Comparison of ENCODE assay signal across 14 cellular contexts in genomic region chr13:41015920-41016319, GRCh38. TPM values are rescaled to one million over a fixed set of nuclear protein-coding genes. Genes with fewer than 3 reads are reported as not detected.
A peak's percentile ranks its signal among the peaks of the same experiment; 100 is the strongest.
DNase-seq lines count a peak whose midpoint lies in the region; ATAC-seq and TF ChIP-seq lines count a peak whose summit lies in the region.
"Had no signal": no experiment of that assay in that cellular context is flagged by ENCODE, and none has a peak within 500 bp of the region (broad histone marks: within the 10 kb centered on the region; RNA-seq: fewer than 3 reads in every experiment).

No MANE protein-coding gene starts in this region.

- DNase-seq in stimulated activated naive CD8-positive, alpha-beta T cell treated with anti-CD3 and anti-CD28 coated beads, Interleukin-15, Interleukin-2, amounts not matched to agents 100 U/mL and 50 U/mL, for 24 hours = no peak
- DNase-seq in T-cell (no peak), hepatocyte (ENCODE audit: low spot score) (no peak), MG63 (no peak), NCI-H2227 (lab: John Stamatoyannopoulos, UW; ENCODE audit: unreplicated experiment) (no peak), cardiac septum (ENCODE audit: low spot score) (no peak)
- DNase-seq: BE2C; erythroblast; NCI-H1694; NK-92 treated with Interleukin-12 subunit alpha and Interleukin-12 subunit beta, amount 100 ng/mL, for 24 hours; uterus had no signal

- POLR2A ChIA-PET in T-cell (lab: Charles Lee) = interaction anchor here (0.7 to 1.3 kb wide), 2 partner anchors 27 to 34 kb away, joined by 3 to 4 read pairs; no protein-coding TSS in a partner anchor

- H3K4me2 ChIP-seq in hepatocyte = peak overlapping the region; percentile 71

- intact Hi-C loops in cardiac septum (cut with DNase I) = no loop called here

- H3K27ac Mint-ChIP-seq in stimulated activated naive CD8-positive, alpha-beta T cell treated with anti-CD3 and anti-CD28 coated beads, Interleukin-15, Interleukin-2, amounts not matched to agents 100 ng/mL and 50 ng/mL, for 24 hours = peak overlapping the region; percentile 86
- peak overlapping the region; percentile 94 to 96 for H3K27ac Mint-ChIP-seq in T-cell

- no peaks in the 10 kb centered on the region for H3K36me3 ChIP-seq in hepatocyte (replicated peaks; ENCODE audit: insufficient read depth, low read depth)
- no peaks in the 10 kb centered on the region for H3K36me3 ChIP-seq in MG63
- no peaks in the 10 kb centered on the region for H3K36me3 ChIP-seq in gastroesophageal sphincter
- H3K36me3 ChIP-seq: BE2C, uterus had no signal

- no peak overlapping the region for H3K4me3 ChIP-seq in hepatocyte
- no peak overlapping the region for H3K4me3 ChIP-seq in MG63
- H3K4me3 ChIP-seq in gastroesophageal sphincter = no peak overlapping the region
- H3K4me3 ChIP-seq: uterus had no signal

- no peak for TF ChIP-seq CTCF in hepatocyte (IDR thresholded peaks at IDR 0.05; ENCODE audit: poor library complexity)
- TF ChIP-seq CTCF in gastroesophageal sphincter (IDR thresholded peaks at IDR 0.05) = no peak

- H3K27me3 ChIP-seq in hepatocyte (no peaks in the 10 kb centered on the region), MG63 (no peaks in the 10 kb centered on the region), gastroesophageal sphincter (no peaks in the 10 kb centered on the region)
- H3K27me3 ChIP-seq: BE2C, uterus had no signal

- WGBS in hepatocyte (ENCODE audit: low lambda C conversion rate, missing lambda C conversion rate) = 73% methylated on average over 6 of the region's 6 CpGs
- 82 to 92% methylated on average over 4 to 6 of the region's 6 CpGs for WGBS in gastroesophageal sphincter (ENCODE audit: low coverage in 1 of 2), 2 donors

- peaks cover 73% of the 10 kb centered on the region for H3K4me1 Mint-ChIP-seq in stimulated activated naive CD8-positive, alpha-beta T cell treated with anti-CD3 and anti-CD28 coated beads, Interleukin-15, Interleukin-2, amounts not matched to agents 100 ng/mL and 50 ng/mL, for 24 hours (ENCODE audit: low read depth)
- H3K4me1 Mint-ChIP-seq in T-cell = peaks cover 60 to 73% (median 61%) of the 10 kb centered on the region in 3 donors

- no peak for TF ChIP-seq EP300 in gastroesophageal sphincter (IDR thresholded peaks at IDR 0.05)

- H4K20me1 ChIP-seq in hepatocyte (ENCODE audit: insufficient read depth, poor library complexity, severe bottlenecking) = peaks cover 33% of the 10 kb centered on the region

- no peak for TF ChIP-seq POLR2A in gastroesophageal sphincter (IDR thresholded peaks at IDR 0.05)

- H2AFZ ChIP-seq in hepatocyte = no peak overlapping the region

- H3K9me2 ChIP-seq in hepatocyte (replicated peaks; ENCODE audit: insufficient read depth) = no peaks in the 10 kb centered on the region

- peaks cover 86% of the 10 kb centered on the region for H3K79me2 ChIP-seq in hepatocyte

- H3K9me3 ChIP-seq in hepatocyte (ENCODE audit: low read depth) = no peaks in the 10 kb centered on the region
- H3K9me3 ChIP-seq in MG63 = no peaks in the 10 kb centered on the region
- no peaks in the 10 kb centered on the region for H3K9me3 ChIP-seq in gastroesophageal sphincter
- H3K9me3 ChIP-seq: BE2C, uterus had no signal

- no peaks in the 10 kb centered on the region for H3K9me3 Mint-ChIP-seq in stimulated activated naive CD8-positive, alpha-beta T cell treated with anti-CD3 and anti-CD28 coated beads, Interleukin-15, Interleukin-2, amounts not matched to agents 100 ng/mL and 50 ng/mL, for 24 hours
- H3K9me3 Mint-ChIP-seq in T-cell = no peaks in the 10 kb centered on the region

- H3K27me3 Mint-ChIP-seq in stimulated activated naive CD8-positive, alpha-beta T cell treated with anti-CD3 and anti-CD28 coated beads, Interleukin-15, Interleukin-2, amounts not matched to agents 100 ng/mL and 50 ng/mL, for 24 hours = no peaks in the 10 kb centered on the region
- no peaks in the 10 kb centered on the region for H3K27me3 Mint-ChIP-seq in T-cell

- CTCF ChIA-PET in T-cell (lab: Charles Lee) = interaction anchor here (0.5 to 3.4 kb wide), 5 partner anchors 10 to 37 kb away, joined by 3 to 13 read pairs (median 5); no protein-coding TSS in a partner anchor

- peaks cover 39% of the 10 kb centered on the region for H3K36me3 Mint-ChIP-seq in stimulated activated naive CD8-positive, alpha-beta T cell treated with anti-CD3 and anti-CD28 coated beads, Interleukin-15, Interleukin-2, amounts not matched to agents 100 ng/mL and 50 ng/mL, for 24 hours (ENCODE audit: low read depth)
- peaks cover 30% of the 10 kb centered on the region for H3K36me3 Mint-ChIP-seq in T-cell

- H3K4me3 Mint-ChIP-seq in stimulated activated naive CD8-positive, alpha-beta T cell treated with anti-CD3 and anti-CD28 coated beads, Interleukin-15, Interleukin-2, amounts not matched to agents 100 ng/mL and 50 ng/mL, for 24 hours = peak overlapping the region; percentile 96
- peak overlapping the region; percentile 85 to 90 (median 87) for H3K4me3 Mint-ChIP-seq in T-cell

- H3K4me1 ChIP-seq in hepatocyte (ENCODE audit: insufficient read depth) (peaks cover 12% of the 10 kb centered on the region), gastroesophageal sphincter (peaks cover 0 to 50% (median 5%) of the 10 kb centered on the region in 3 donors)
- H3K4me1 ChIP-seq: uterus had no signal

- ATAC-seq in stimulated activated naive CD8-positive, alpha-beta T cell treated with anti-CD3 and anti-CD28 coated beads, Interleukin-15, Interleukin-2, amounts not matched to agents 100 U/mL and 50 U/mL, for 24 hours = no peak
- ATAC-seq in T-cell (replicated peaks in 1 of 4) = no peak
- ATAC-seq in gastroesophageal sphincter = no peak
- ATAC-seq: sciatic nerve had no signal

- H3K27ac ChIP-seq in hepatocyte (peak overlapping the region; percentile 34), gastroesophageal sphincter (no peak overlapping the region)
- H3K27ac ChIP-seq: uterus had no signal

RNA-seq across cellular contexts. Expression of gene ELF1, which starts 3.2 kb away (rescaled TPM):
- total RNA-seq in T-cell (100 to 1,000 TPM; 133 to 221 (median 146) TPM), hepatocyte (91.1 and 94.6 TPM in 2 replicates), gastroesophageal sphincter (10 to 100 TPM; 58.2 to 86.6 (median 69.3) TPM), cardiac septum (36.6 TPM)
- polyA plus RNA-seq in hepatocyte = 39.4 and 44.4 TPM in 2 replicates
- total RNA-seq in MG63 (2014; rRNA removed; shearing (Covaris generic); ENCODE audit: low replicate concordance) = 6.7 and 11.3 TPM in 2 replicates

RNA-seq across cellular contexts. Expression of gene WBP4, which starts 45.4 kb away (rescaled TPM):
- 1 to 10 TPM; 4.3 to 7.6 (median 4.8) TPM for total RNA-seq in T-cell
- total RNA-seq in hepatocyte = 6.1 and 8.4 TPM in 2 replicates
- polyA plus RNA-seq in hepatocyte = 8.4 and 11.3 TPM in 2 replicates
- 10.5 and 15.7 TPM in 2 replicates for total RNA-seq in MG63 (2014; rRNA removed; shearing (Covaris generic); ENCODE audit: low replicate concordance)
- 10 to 100 TPM; 19.3 to 33.1 (median 25.1) TPM for total RNA-seq in gastroesophageal sphincter
- 18.1 TPM for total RNA-seq in cardiac septum
